In the genomic region with DNA sequence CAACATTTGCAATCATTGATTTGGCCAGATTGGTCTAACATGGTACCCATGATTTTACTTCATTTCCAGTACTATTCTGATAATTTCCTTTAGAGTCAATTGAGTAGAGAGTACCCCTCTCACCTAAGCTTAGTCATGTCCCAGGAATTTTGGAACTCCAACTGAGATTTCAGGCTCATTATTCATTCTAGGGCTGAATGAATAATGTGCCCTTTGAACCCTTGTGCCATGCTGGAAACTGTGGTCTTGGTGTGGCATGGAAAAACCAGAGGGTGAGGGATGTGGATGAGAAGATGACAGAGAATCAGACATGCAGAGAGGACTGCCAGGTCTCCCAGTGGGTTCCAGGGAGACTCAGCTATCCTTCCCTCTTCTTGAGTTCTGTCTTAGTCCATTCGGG, we compare ENCODE assay signal across 1 cellular context.
TF ChIP-seq lines count a peak whose summit lies in the region.

No MANE protein-coding gene starts in this region.

TF ChIP-seq in GM23338, 12 proteins besides CTCF, POLR2A, EP300 and RAD21 (continued from another document):
- TF ChIP-seq, protein P1, sequence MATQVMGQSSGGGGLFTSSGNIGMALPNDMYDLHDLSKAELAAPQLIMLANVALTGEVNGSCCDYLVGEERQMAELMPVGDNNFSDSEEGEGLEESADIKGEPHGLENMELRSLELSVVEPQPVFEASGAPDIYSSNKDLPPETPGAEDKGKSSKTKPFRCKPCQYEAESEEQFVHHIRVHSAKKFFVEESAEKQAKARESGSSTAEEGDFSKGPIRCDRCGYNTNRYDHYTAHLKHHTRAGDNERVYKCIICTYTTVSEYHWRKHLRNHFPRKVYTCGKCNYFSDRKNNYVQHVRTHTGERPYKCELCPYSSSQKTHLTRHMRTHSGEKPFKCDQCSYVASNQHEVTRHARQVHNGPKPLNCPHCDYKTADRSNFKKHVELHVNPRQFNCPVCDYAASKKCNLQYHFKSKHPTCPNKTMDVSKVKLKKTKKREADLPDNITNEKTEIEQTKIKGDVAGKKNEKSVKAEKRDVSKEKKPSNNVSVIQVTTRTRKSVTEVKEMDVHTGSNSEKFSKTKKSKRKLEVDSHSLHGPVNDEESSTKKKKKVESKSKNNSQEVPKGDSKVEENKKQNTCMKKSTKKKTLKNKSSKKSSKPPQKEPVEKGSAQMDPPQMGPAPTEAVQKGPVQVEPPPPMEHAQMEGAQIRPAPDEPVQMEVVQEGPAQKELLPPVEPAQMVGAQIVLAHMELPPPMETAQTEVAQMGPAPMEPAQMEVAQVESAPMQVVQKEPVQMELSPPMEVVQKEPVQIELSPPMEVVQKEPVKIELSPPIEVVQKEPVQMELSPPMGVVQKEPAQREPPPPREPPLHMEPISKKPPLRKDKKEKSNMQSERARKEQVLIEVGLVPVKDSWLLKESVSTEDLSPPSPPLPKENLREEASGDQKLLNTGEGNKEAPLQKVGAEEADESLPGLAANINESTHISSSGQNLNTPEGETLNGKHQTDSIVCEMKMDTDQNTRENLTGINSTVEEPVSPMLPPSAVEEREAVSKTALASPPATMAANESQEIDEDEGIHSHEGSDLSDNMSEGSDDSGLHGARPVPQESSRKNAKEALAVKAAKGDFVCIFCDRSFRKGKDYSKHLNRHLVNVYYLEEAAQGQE (IDR thresholded peaks at IDR 0.05; ENCODE audit: unreplicated experiment) = no peak
- TF ChIP-seq, protein P2, sequence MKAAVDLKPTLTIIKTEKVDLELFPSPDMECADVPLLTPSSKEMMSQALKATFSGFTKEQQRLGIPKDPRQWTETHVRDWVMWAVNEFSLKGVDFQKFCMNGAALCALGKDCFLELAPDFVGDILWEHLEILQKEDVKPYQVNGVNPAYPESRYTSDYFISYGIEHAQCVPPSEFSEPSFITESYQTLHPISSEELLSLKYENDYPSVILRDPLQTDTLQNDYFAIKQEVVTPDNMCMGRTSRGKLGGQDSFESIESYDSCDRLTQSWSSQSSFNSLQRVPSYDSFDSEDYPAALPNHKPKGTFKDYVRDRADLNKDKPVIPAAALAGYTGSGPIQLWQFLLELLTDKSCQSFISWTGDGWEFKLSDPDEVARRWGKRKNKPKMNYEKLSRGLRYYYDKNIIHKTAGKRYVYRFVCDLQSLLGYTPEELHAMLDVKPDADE (IDR thresholded peaks at IDR 0.05) = no peak
- TF ChIP-seq EZH2 (IDR thresholded peaks at IDR 0.05; ENCODE audit: low read depth, unreplicated experiment) = no peak
- TF ChIP-seq STAT1 (IDR thresholded peaks at IDR 0.05; ENCODE audit: unreplicated experiment) = no peak
- no peak for TF ChIP-seq ZNF331 (CRISPR knock-in tag; IDR thresholded peaks at IDR 0.05; ENCODE audit: low read depth)
- TF ChIP-seq, protein P3, sequence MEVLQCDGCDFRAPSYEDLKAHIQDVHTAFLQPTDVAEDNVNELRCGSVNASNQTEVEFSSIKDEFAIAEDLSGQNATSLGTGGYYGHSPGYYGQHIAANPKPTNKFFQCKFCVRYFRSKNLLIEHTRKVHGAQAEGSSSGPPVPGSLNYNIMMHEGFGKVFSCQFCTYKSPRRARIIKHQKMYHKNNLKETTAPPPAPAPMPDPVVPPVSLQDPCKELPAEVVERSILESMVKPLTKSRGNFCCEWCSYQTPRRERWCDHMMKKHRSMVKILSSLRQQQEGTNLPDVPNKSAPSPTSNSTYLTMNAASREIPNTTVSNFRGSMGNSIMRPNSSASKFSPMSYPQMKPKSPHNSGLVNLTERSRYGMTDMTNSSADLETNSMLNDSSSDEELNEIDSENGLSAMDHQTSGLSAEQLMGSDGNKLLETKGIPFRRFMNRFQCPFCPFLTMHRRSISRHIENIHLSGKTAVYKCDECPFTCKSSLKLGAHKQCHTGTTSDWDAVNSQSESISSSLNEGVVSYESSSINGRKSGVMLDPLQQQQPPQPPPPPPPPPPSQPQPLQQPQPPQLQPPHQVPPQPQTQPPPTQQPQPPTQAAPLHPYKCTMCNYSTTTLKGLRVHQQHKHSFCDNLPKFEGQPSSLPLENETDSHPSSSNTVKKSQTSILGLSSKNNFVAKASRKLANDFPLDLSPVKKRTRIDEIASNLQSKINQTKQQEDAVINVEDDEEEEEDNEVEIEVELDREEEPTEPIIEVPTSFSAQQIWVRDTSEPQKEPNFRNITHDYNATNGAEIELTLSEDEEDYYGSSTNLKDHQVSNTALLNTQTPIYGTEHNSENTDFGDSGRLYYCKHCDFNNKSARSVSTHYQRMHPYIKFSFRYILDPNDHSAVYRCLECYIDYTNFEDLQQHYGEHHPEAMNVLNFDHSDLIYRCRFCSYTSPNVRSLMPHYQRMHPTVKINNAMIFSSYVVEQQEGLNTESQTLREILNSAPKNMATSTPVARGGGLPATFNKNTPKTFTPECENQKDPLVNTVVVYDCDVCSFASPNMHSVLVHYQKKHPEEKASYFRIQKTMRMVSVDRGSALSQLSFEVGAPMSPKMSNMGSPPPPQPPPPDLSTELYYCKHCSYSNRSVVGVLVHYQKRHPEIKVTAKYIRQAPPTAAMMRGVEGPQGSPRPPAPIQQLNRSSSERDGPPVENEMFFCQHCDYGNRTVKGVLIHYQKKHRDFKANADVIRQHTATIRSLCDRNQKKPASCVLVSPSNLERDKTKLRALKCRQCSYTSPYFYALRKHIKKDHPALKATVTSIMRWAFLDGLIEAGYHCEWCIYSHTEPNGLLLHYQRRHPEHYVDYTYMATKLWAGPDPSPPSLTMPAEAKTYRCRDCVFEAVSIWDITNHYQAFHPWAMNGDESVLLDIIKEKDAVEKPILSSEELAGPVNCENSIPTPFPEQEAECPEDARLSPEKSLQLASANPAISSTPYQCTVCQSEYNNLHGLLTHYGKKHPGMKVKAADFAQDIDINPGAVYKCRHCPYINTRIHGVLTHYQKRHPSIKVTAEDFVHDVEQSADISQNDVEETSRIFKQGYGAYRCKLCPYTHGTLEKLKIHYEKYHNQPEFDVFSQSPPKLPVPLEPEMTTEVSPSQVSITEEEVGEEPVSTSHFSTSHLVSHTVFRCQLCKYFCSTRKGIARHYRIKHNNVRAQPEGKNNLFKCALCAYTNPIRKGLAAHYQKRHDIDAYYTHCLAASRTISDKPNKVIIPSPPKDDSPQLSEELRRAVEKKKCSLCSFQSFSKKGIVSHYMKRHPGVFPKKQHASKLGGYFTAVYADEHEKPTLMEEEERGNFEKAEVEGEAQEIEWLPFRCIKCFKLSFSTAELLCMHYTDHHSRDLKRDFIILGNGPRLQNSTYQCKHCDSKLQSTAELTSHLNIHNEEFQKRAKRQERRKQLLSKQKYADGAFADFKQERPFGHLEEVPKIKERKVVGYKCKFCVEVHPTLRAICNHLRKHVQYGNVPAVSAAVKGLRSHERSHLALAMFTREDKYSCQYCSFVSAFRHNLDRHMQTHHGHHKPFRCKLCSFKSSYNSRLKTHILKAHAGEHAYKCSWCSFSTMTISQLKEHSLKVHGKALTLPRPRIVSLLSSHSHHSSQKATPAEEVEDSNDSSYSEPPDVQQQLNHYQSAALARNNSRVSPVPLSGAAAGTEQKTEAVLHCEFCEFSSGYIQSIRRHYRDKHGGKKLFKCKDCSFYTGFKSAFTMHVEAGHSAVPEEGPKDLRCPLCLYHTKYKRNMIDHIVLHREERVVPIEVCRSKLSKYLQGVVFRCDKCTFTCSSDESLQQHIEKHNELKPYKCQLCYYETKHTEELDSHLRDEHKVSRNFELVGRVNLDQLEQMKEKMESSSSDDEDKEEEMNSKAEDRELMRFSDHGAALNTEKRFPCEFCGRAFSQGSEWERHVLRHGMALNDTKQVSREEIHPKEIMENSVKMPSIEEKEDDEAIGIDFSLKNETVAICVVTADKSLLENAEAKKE (CRISPR knock-in tag; IDR thresholded peaks at IDR 0.05) = no peak
- TF ChIP-seq JUNB (IDR thresholded peaks at IDR 0.05; ENCODE audit: unreplicated experiment) = no peak
